ENCODE assay signal across 8 cellular contexts in genomic region chr19:11848594-11849263, GRCh38. TPM values are rescaled to one million over a fixed set of nuclear protein-coding genes. Genes with fewer than 3 reads are reported as not detected.
DNase-seq lines count a peak whose midpoint lies in the region; ATAC-seq lines count a peak whose summit lies in the region.

ZNF439 (plus strand) TSS chr19:11848726; CDS start chr19:11848868, 142 bp downstream.

- H3K23ac ChIP-seq in mesendoderm (ENCODE audit: low read length) = no peak within 1 kb of the TSS

- peak within 1 kb of the TSS; percentile 42 for H3K27ac ChIP-seq in effector memory CD4-positive, alpha-beta T cell (ENCODE audit: insufficient read depth, low read length, poor library complexity, severe bottlenecking)
- H3K27ac ChIP-seq in mesendoderm (ENCODE audit: low read depth, low read length) = no peak within 1 kb of the TSS

- H4K5ac ChIP-seq in mesendoderm (ENCODE audit: low read length) = no peak within 1 kb of the TSS

- H3K79me1 ChIP-seq in mesendoderm (ENCODE audit: low read length) = no peaks in the 10 kb centered on the region

- H3K4me2 ChIP-seq in mesendoderm (ENCODE audit: low read length) = no peak within 1 kb of the TSS

- H2BK5ac ChIP-seq in mesendoderm (ENCODE audit: low read length) = no peak within 1 kb of the TSS

- H3K4me3 ChIP-seq in effector memory CD4-positive, alpha-beta T cell (ENCODE audit: insufficient read depth, low read depth, low read length, poor library complexity, severe bottlenecking) = peak within 1 kb of the TSS; percentile 65
- no peak within 1 kb of the TSS for H3K4me3 ChIP-seq in mesendoderm (ENCODE audit: low read length)

- H3K56ac ChIP-seq in mesendoderm (ENCODE audit: low read length) = no peak within 1 kb of the TSS

- WGBS in mesendoderm (ENCODE audit: extremely low coverage, insufficient coverage, low lambda C conversion rate) = no CpG with 5 or more reads among the region's 53 CpGs

- H3K9me3 ChIP-seq in effector memory CD4-positive, alpha-beta T cell (ENCODE audit: control insufficient read depth, low read length) = peaks cover under 1% of the 10 kb centered on the region

- no peaks in the 10 kb centered on the region for H3K79me2 ChIP-seq in mesendoderm (ENCODE audit: control insufficient read depth, insufficient read depth, low read length)

- peaks cover 5% of the 10 kb centered on the region for H3K36me3 ChIP-seq in effector memory CD4-positive, alpha-beta T cell (ENCODE audit: control insufficient read depth, insufficient read depth, low read length)
- no peaks in the 10 kb centered on the region for H3K36me3 ChIP-seq in mesendoderm (ENCODE audit: control insufficient read depth, insufficient read depth, low read length)

- no peak within 1 kb of the TSS for H4K8ac ChIP-seq in mesendoderm (ENCODE audit: low read depth, low read length)

- H3K9ac ChIP-seq in mesendoderm (ENCODE audit: low read length) = no peak within 1 kb of the TSS

- H3K18ac ChIP-seq in mesendoderm (ENCODE audit: low read length) = no peak within 1 kb of the TSS

- no peak within 1 kb of the TSS for H2AK5ac ChIP-seq in mesendoderm (ENCODE audit: low read length)

- H3K4me1 ChIP-seq in effector memory CD4-positive, alpha-beta T cell (ENCODE audit: control insufficient read depth, insufficient read depth, low read length, poor library complexity, severe bottlenecking) = no peaks in the 10 kb centered on the region
- H3K4me1 ChIP-seq in mesendoderm (ENCODE audit: control insufficient read depth, low read depth, low read length) = no peaks in the 10 kb centered on the region

- no peak within 1 kb of the TSS for H2BK120ac ChIP-seq in mesendoderm (ENCODE audit: low read depth, low read length)

- no peak within 1 kb of the TSS for H3K4ac ChIP-seq in mesendoderm (ENCODE audit: low read depth, low read length)

- ATAC-seq in HG02981 (IDR thresholded peaks at IDR 0.05; ENCODE audit: unreplicated experiment) = peak; percentile 92

- no peaks in the 10 kb centered on the region for H3K27me3 ChIP-seq in effector memory CD4-positive, alpha-beta T cell (replicated peaks; ENCODE audit: control insufficient read depth, insufficient read depth, low read length, poor library complexity, severe bottlenecking)
- no peaks in the 10 kb centered on the region for H3K27me3 ChIP-seq in mesendoderm (ENCODE audit: insufficient read depth, low read length, poor library complexity)

- H2BK15ac ChIP-seq in mesendoderm (replicated peaks; ENCODE audit: low read depth) = no peak within 1 kb of the TSS

- DNase-seq in GM03348 (ENCODE audit: low spot score) (peak; percentile 96), NCI-H748 treated with DMSO at 0.1 percent for 48 hours (lab: John Stamatoyannopoulos, UW) (peak; percentile 43), mesendoderm (peak; percentile 68), HCEC 1CT (no peak)
- peak; percentile 60 to 79 for DNase-seq in activated CD8-positive, alpha-beta memory T cell treated with anti-CD3 and anti-CD28 coated beads for 4 hours (ENCODE audit: low read depth in 2 of 2)
- DNase-seq in effector memory CD4-positive, alpha-beta T cell = peak; percentile 65 to 82 (median 78)
- peak; percentile 83 for DNase-seq in stimulated activated CD8-positive, alpha-beta memory T cell treated with anti-CD3 and anti-CD28 coated beads, Interleukin-12 subunit alpha, Interleukin-12 subunit beta, amount 100 ng/mL, for 1 hour (ENCODE audit: low read depth)

RNA-seq across cellular contexts. Expression of gene ZNF439, which starts in this region (rescaled TPM):
- 0.24 TPM for polyA plus RNA-seq in mesendoderm (2013, experiment 1 of 2)
- 0.17 TPM for polyA plus RNA-seq in mesendoderm (2013, experiment 2 of 2)
